20 cellular contexts compared by ENCODE assay signal in genomic region chr5:68698025-68698940, GRCh38.
"Had no signal": no experiment of that assay in that cellular context is flagged by ENCODE, and none has a peak within 500 bp of the region (broad histone marks: within the 10 kb centered on the region; RNA-seq: fewer than 3 reads in every experiment).

No MANE protein-coding gene starts in this region.

- H3K27ac ChIP-seq: dorsolateral prefrontal cortex, foreskin keratinocyte, gastroesophageal sphincter, heart left ventricle, hepatocyte, neutrophil, pancreas, right lobe of liver, thoracic aorta, tibial nerve, upper lobe of left lung, uterus had no signal

- DNase-seq: dorsolateral prefrontal cortex; effector CD4-positive, alpha-beta T cell; foreskin keratinocyte; heart left ventricle; kidney; pancreas; right lobe of liver; small intestine; stimulated activated CD4-positive, alpha-beta T cell treated with anti-CD3 and anti-CD28 coated beads, Interleukin-15, amount 100 ng/mL, for 24 hours; stimulated activated CD4-positive, alpha-beta T cell treated with anti-CD3 and anti-CD28 coated beads, Interleukin-2, amount 100 ng/mL, for 48 hours; stimulated activated naive B cell treated with anti-CD40 and anti-IgM and Interleukin-4, amounts not matched to agents 10 μg/mL and 1 μg/mL and 100 μg/mL, for 72 hours; upper lobe of left lung; uterus had no signal

- H3K4me3 ChIP-seq: dorsolateral prefrontal cortex, gastroesophageal sphincter, heart left ventricle, hepatocyte, lung, pancreas, right lobe of liver, thoracic aorta, tibial nerve, upper lobe of left lung, uterus had no signal

- H3K27me3 ChIP-seq: dorsolateral prefrontal cortex, foreskin keratinocyte, gastroesophageal sphincter, heart left ventricle, hepatocyte, neutrophil, pancreas, right lobe of liver, tibial nerve, upper lobe of left lung, uterus had no signal

- H3K36me3 ChIP-seq: gastroesophageal sphincter, heart left ventricle, neutrophil, pancreas, right lobe of liver, thoracic aorta, tibial nerve, upper lobe of left lung, uterus had no signal

- H3K4me1 ChIP-seq: foreskin keratinocyte, gastroesophageal sphincter, heart left ventricle, pancreas, right lobe of liver, tibial nerve, upper lobe of left lung, uterus had no signal

- H3K9me3 ChIP-seq: gastroesophageal sphincter, neutrophil, pancreas, right lobe of liver, thoracic aorta, upper lobe of left lung, uterus had no signal

- ATAC-seq: esophagus mucosa; foreskin keratinocyte; gastroesophageal sphincter; heart left ventricle; pancreas; right lobe of liver; stimulated activated naive B cell treated with anti-CD40 and anti-IgM and Interleukin-4, amounts not matched to agents 10 μg/mL and 1 μg/mL and 100 μg/mL, for 72 hours had no signal
